25 cellular contexts compared by ENCODE assay signal in genomic region chr7:137469191-137469811, GRCh38.
"Had no signal": no experiment of that assay in that cellular context is flagged by ENCODE, and none has a peak within 500 bp of the region (broad histone marks: within the 10 kb centered on the region; RNA-seq: fewer than 3 reads in every experiment).

No MANE protein-coding gene starts in this region.

- H3K36me3 ChIP-seq: ascending aorta, brain microvascular endothelial cell, colonic mucosa, transverse colon, WERI-Rb-1 had no signal

- H3K4me1 ChIP-seq: ascending aorta, colonic mucosa, parathyroid adenoma had no signal

- H3K4me3 Mint-ChIP-seq: activated CD8-positive, alpha-beta T cell treated with anti-CD3 and anti-CD28 coated beads, Interleukin-2, amount 10 ng/mL, durations not matched to agents 7 days and 5 days; activated naive CD4-positive, alpha-beta T cell treated with anti-CD3 and anti-CD28 coated beads, Interleukin-2, amount 50 U/mL, for 24 hours; activated T-helper 1 cell treated with anti-CD3 and anti-CD28 coated beads, Interleukin-12 subunit alpha, Interleukin-12 subunit beta, Interleukin-2, Interleukin-4 antibody, amounts not matched to agents 30 ng/mL and 10 ng/mL and 1 ng/mL, durations not matched to agents 14 hours and 24 hours and 36 hours; memory B cell; nephron; stimulated activated naive B cell treated with anti-CD40 and anti-IgM and Interleukin-4, amounts not matched to agents 10 μg/mL and 1 μg/mL and 100 μg/mL, for 72 hours; T-helper 1 cell treated with Interleukin-12 subunit alpha and Interleukin-12 subunit beta and Interleukin-4 antibody, amounts not matched to agents 30 μg/mL and 1 μg/mL, for 36 hours had no signal

- H3K9me3 Mint-ChIP-seq: activated naive CD4-positive, alpha-beta T cell treated with anti-CD3 and anti-CD28 coated beads, Interleukin-2, amount 50 U/mL, for 24 hours; activated T-helper 1 cell treated with anti-CD3 and anti-CD28 coated beads, Interleukin-12 subunit alpha, Interleukin-12 subunit beta, Interleukin-2, Interleukin-4 antibody, amounts not matched to agents 30 ng/mL and 10 ng/mL and 1 ng/mL, durations not matched to agents 14 hours and 24 hours and 36 hours; memory B cell; nephron; stimulated activated naive B cell treated with anti-CD40 and anti-IgM and Interleukin-4, amounts not matched to agents 10 μg/mL and 1 μg/mL and 100 μg/mL, for 72 hours; T-helper 1 cell treated with Interleukin-12 subunit alpha and Interleukin-12 subunit beta and Interleukin-4 antibody, amounts not matched to agents 30 μg/mL and 1 μg/mL, for 36 hours had no signal

- H3K36me3 Mint-ChIP-seq: activated naive CD4-positive, alpha-beta T cell treated with anti-CD3 and anti-CD28 coated beads, Interleukin-2, amount 50 U/mL, for 24 hours; memory B cell; stimulated activated naive B cell treated with anti-CD40 and anti-IgM and Interleukin-4, amounts not matched to agents 10 μg/mL and 1 μg/mL and 100 μg/mL, for 72 hours had no signal

- H2AFZ ChIP-seq: parathyroid adenoma had no signal

- H3K27me3 Mint-ChIP-seq: memory B cell; stimulated activated naive B cell treated with anti-CD40 and anti-IgM and Interleukin-4, amounts not matched to agents 10 μg/mL and 1 μg/mL and 100 μg/mL, for 72 hours had no signal

- DNase-seq: activated CD4-positive, alpha-beta T cell treated with anti-CD3 and anti-CD28 coated beads for 1 hour; activated CD4-positive, alpha-beta T cell treated with anti-CD3 and anti-CD28 coated beads, Interleukin-2, amount 50 U/mL, for 1 hour; activated CD8-positive, alpha-beta T cell treated with anti-CD3 and anti-CD28 coated beads, Interleukin-2, amount 10 ng/mL, durations not matched to agents 7 days and 5 days; activated gamma-delta T cell treated with Interleukin-2 at 50 U/mL for 16 hours; brain microvascular endothelial cell; colonic mucosa; foreskin melanocyte; hippocampal formation; kidney glomerular epithelial cell; nucleus accumbens; stimulated activated CD4-positive, alpha-beta T cell treated with anti-CD3 and anti-CD28 coated beads, Interleukin-2, amount 100 ng/mL, for 48 hours; stimulated activated CD8-positive, alpha-beta memory T cell treated with anti-CD3 and anti-CD28 coated beads, Interleukin-4, amount 100 ng/mL, for 48 hours; stimulated activated naive B cell treated with anti-CD40 and anti-IgM and Interleukin-4, amounts not matched to agents 10 μg/mL and 1 μg/mL and 100 μg/mL, for 72 hours; T1000; transverse colon; WERI-Rb-1 had no signal

- FAIRE-seq: endometrium, urothelium cell line had no signal

- ATAC-seq: activated CD8-positive, alpha-beta T cell treated with anti-CD3 and anti-CD28 coated beads, Interleukin-2, amount 10 ng/mL, durations not matched to agents 7 days and 5 days; stimulated activated naive B cell treated with anti-CD40 and anti-IgM and Interleukin-4, amounts not matched to agents 10 μg/mL and 1 μg/mL and 100 μg/mL, for 72 hours had no signal

- H3K27ac Mint-ChIP-seq: activated CD8-positive, alpha-beta T cell treated with anti-CD3 and anti-CD28 coated beads, Interleukin-2, amount 10 ng/mL, durations not matched to agents 7 days and 5 days; activated naive CD4-positive, alpha-beta T cell treated with anti-CD3 and anti-CD28 coated beads, Interleukin-2, amount 50 U/mL, for 24 hours; activated T-helper 1 cell treated with anti-CD3 and anti-CD28 coated beads, Interleukin-12 subunit alpha, Interleukin-12 subunit beta, Interleukin-2, Interleukin-4 antibody, amounts not matched to agents 30 ng/mL and 10 ng/mL and 1 ng/mL, durations not matched to agents 14 hours and 24 hours and 36 hours; memory B cell; stimulated activated naive B cell treated with anti-CD40 and anti-IgM and Interleukin-4, amounts not matched to agents 10 μg/mL and 1 μg/mL and 100 μg/mL, for 72 hours; T-helper 1 cell treated with Interleukin-12 subunit alpha and Interleukin-12 subunit beta and Interleukin-4 antibody, amounts not matched to agents 30 μg/mL and 1 μg/mL, for 36 hours had no signal

- H3K9me3 ChIP-seq: ascending aorta, colonic mucosa, transverse colon had no signal

- H3K27ac ChIP-seq: ascending aorta, brain microvascular endothelial cell, colonic mucosa, parathyroid adenoma, transverse colon, WERI-Rb-1 had no signal

- H3K9ac ChIP-seq: parathyroid adenoma had no signal

- H3K27me3 ChIP-seq: ascending aorta, brain microvascular endothelial cell, colonic mucosa, transverse colon had no signal

- H3K4me3 ChIP-seq: ascending aorta, colonic mucosa, transverse colon had no signal

- H3K79me2 ChIP-seq: parathyroid adenoma had no signal

- H3K4me1 Mint-ChIP-seq: activated naive CD4-positive, alpha-beta T cell treated with anti-CD3 and anti-CD28 coated beads, Interleukin-2, amount 50 U/mL, for 24 hours; memory B cell; nephron; stimulated activated naive B cell treated with anti-CD40 and anti-IgM and Interleukin-4, amounts not matched to agents 10 μg/mL and 1 μg/mL and 100 μg/mL, for 72 hours had no signal
